23 cellular contexts compared by ENCODE assay signal in the genomic region with DNA sequence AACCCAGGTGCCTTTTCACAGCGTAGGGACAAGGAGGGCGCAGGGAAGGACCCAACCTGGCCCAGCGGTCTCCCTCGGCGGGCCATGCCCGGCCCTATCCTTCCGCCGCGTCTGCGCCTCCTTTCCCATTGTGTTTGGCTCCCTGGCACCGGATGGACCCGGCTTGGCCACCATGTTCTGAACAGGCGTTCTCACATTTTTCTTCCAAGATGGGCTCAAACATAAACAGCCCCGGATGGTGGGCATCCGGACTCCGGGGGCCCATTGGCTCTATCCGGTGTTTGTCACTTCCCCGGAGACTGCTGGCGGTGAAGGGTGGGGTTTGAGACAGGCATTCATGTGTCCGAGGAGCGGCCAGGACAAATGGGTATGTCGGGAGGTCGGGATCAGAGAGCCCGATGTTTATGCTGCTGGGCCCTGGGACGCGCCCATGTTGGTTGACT.
"Had no signal": no experiment of that assay in that cellular context is flagged by ENCODE, and none has a peak within 500 bp of the region (broad histone marks: within the 10 kb centered on the region; RNA-seq: fewer than 3 reads in every experiment).

No MANE protein-coding gene starts in this region.

- H3K27me3 ChIP-seq: ascending aorta, right lobe of liver had no signal

- DNase-seq: activated CD4-positive, alpha-beta memory T cell treated with anti-CD3 and anti-CD28 coated beads for 36 hours; activated CD8-positive, alpha-beta memory T cell treated with anti-CD3 and anti-CD28 coated beads, Interleukin-2, amount 10 ng/mL, durations not matched to agents 7 days and 5 days; activated gamma-delta T cell treated with Interleukin-2 at 50 U/mL for 16 hours; activated T-cell treated with anti-CD3 and anti-CD28 coated beads for 4 hours; brain microvascular endothelial cell; central memory CD4-positive, alpha-beta T cell; effector memory CD4-positive, alpha-beta T cell; foreskin melanocyte; hippocampal formation; mesendoderm; naive B cell; occipital lobe; SK-N-SH; small intestine; stimulated activated CD4-positive, alpha-beta T cell treated with anti-CD3 and anti-CD28 coated beads, Interleukin-15, amount 100 ng/mL, for 24 hours; stimulated activated CD4-positive, alpha-beta T cell treated with anti-CD3 and anti-CD28 coated beads, Interleukin-2, amount 100 ng/mL, for 48 hours; stimulated activated CD8-positive, alpha-beta memory T cell treated with anti-CD3 and anti-CD28 coated beads, Interleukin-4, amount 100 ng/mL, for 48 hours; stimulated activated naive CD4-positive, alpha-beta T cell had no signal

- H3K4me3 ChIP-seq: adrenal gland, ascending aorta, right lobe of liver had no signal

- H3K4me1 Mint-ChIP-seq: activated naive CD4-positive, alpha-beta T cell treated with anti-CD3 and anti-CD28 coated beads, Interleukin-2, amount 50 U/mL, for 24 hours had no signal

- H3K9me3 ChIP-seq: adrenal gland, ascending aorta, right lobe of liver, SK-N-SH had no signal

- H3K4me1 ChIP-seq: adrenal gland, ascending aorta, right lobe of liver had no signal

- H3K4me3 Mint-ChIP-seq: activated CD4-positive, alpha-beta memory T cell treated with anti-CD3 and anti-CD28 coated beads for 36 hours; activated CD8-positive, alpha-beta memory T cell treated with anti-CD3 and anti-CD28 coated beads, Interleukin-2, amount 10 ng/mL, durations not matched to agents 7 days and 5 days; activated naive CD4-positive, alpha-beta T cell treated with anti-CD3 and anti-CD28 coated beads, Interleukin-2, amount 50 U/mL, for 24 hours; naive B cell had no signal

- H3K27ac Mint-ChIP-seq: activated CD4-positive, alpha-beta memory T cell treated with anti-CD3 and anti-CD28 coated beads for 36 hours; activated CD8-positive, alpha-beta memory T cell treated with anti-CD3 and anti-CD28 coated beads, Interleukin-2, amount 10 ng/mL, durations not matched to agents 7 days and 5 days; activated naive CD4-positive, alpha-beta T cell treated with anti-CD3 and anti-CD28 coated beads, Interleukin-2, amount 50 U/mL, for 24 hours had no signal

- H3K9me3 Mint-ChIP-seq: activated CD4-positive, alpha-beta memory T cell treated with anti-CD3 and anti-CD28 coated beads for 36 hours; activated naive CD4-positive, alpha-beta T cell treated with anti-CD3 and anti-CD28 coated beads, Interleukin-2, amount 50 U/mL, for 24 hours; naive B cell had no signal

- H3K36me3 ChIP-seq: adrenal gland, ascending aorta, brain microvascular endothelial cell, right lobe of liver had no signal

- H3K27ac ChIP-seq: adrenal gland, ascending aorta, brain microvascular endothelial cell, right lobe of liver had no signal

- H3K36me3 Mint-ChIP-seq: activated CD4-positive, alpha-beta memory T cell treated with anti-CD3 and anti-CD28 coated beads for 36 hours; activated CD8-positive, alpha-beta memory T cell treated with anti-CD3 and anti-CD28 coated beads, Interleukin-2, amount 10 ng/mL, durations not matched to agents 7 days and 5 days; activated naive CD4-positive, alpha-beta T cell treated with anti-CD3 and anti-CD28 coated beads, Interleukin-2, amount 50 U/mL, for 24 hours; naive B cell had no signal

- H3K27me3 Mint-ChIP-seq: activated CD8-positive, alpha-beta memory T cell treated with anti-CD3 and anti-CD28 coated beads, Interleukin-2, amount 10 ng/mL, durations not matched to agents 7 days and 5 days; activated naive CD4-positive, alpha-beta T cell treated with anti-CD3 and anti-CD28 coated beads, Interleukin-2, amount 50 U/mL, for 24 hours had no signal

- ATAC-seq: activated CD8-positive, alpha-beta memory T cell treated with anti-CD3 and anti-CD28 coated beads, Interleukin-2, amount 10 ng/mL, durations not matched to agents 7 days and 5 days; esophagus mucosa; right lobe of liver had no signal
